In the genomic region with DNA sequence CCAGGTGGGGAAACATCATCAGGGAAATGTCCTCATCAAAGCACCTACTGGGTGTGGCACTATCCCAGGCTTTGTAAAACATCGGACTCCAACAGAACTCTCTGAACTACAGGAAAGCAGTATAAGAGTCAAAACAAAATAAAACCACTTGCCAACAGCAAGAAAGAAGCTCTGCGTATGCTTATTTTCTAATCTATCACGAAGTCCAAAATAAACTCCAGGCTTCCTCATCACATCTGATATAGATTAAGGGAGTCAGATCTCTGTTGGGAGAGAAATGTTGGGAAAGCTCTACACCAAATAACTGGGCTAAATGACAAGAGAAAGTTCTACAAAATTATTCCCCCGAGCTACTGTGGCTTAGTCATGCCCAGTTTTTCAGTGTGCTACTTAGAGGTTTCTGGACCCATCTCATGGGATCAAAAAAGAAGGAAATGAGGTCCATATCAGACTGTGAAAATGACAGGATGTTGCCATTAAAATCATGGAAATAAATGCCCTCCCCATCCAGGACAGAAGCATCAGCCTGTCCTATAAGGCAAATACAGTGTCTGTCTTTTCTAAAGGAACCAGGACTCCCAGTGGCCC, we compare ENCODE assay signal across 19 cellular contexts.
DNase-seq lines count a peak whose midpoint lies in the region; ATAC-seq, FAIRE-seq and TF ChIP-seq lines count a peak whose summit lies in the region.
"Had no signal": no experiment of that assay in that cellular context is flagged by ENCODE, and none has a peak within 500 bp of the region (broad histone marks: within the 10 kb centered on the region; RNA-seq: fewer than 3 reads in every experiment).

No MANE protein-coding gene starts in this region.

- TF ChIP-seq CTCF in gastroesophageal sphincter (IDR thresholded peaks at IDR 0.05) (no peak), pancreas (IDR thresholded peaks at IDR 0.05) (no peak)

- H3K36me3 Mint-ChIP-seq in CD4-positive, alpha-beta memory T cell, result no peaks in the 10 kb centered on the region
- H3K36me3 Mint-ChIP-seq: naive thymus-derived CD8-positive, alpha-beta T cell had no signal

- peak overlapping the region in 3 of 4 donors; percentile 8 to 33 (median 20) for H3K27ac ChIP-seq in gastroesophageal sphincter
- no peak overlapping the region for H3K27ac ChIP-seq in pancreas
- no peak overlapping the region for H3K27ac ChIP-seq in CD4-positive, alpha-beta memory T cell (ENCODE audit: low read depth, low read length)
- H3K27ac ChIP-seq: A549, right lobe of liver had no signal

- intact Hi-C loops in pancreas (cut with DNase I), result no loop called here
- intact Hi-C loops in CD4-positive, alpha-beta memory T cell (cut with micrococcal nuclease), result no loop called here

- no peak overlapping the region for H3K27ac Mint-ChIP-seq in CD4-positive, alpha-beta memory T cell
- H3K27ac Mint-ChIP-seq: naive thymus-derived CD8-positive, alpha-beta T cell; stimulated activated naive CD8-positive, alpha-beta T cell treated with anti-CD3 and anti-CD28 coated beads, Interleukin-15, Interleukin-2, amounts not matched to agents 100 ng/mL and 50 ng/mL, for 24 hours; T-helper 17 cell had no signal

- H3K4me1 ChIP-seq in adipocyte (ENCODE audit: control insufficient read depth, insufficient read depth, low read length) (peaks cover 30% of the 10 kb centered on the region), gastroesophageal sphincter (peaks cover 0 to 13% (median 4%) of the 10 kb centered on the region in 3 donors), pancreas (peaks cover 0 to 6% (median 5%) of the 10 kb centered on the region in 3 donors)
- H3K4me1 ChIP-seq in CD4-positive, alpha-beta memory T cell (ENCODE audit: insufficient read depth, low read length), result no peaks in the 10 kb centered on the region
- H3K4me1 ChIP-seq: right lobe of liver had no signal

- H3K9me3 ChIP-seq in adipocyte (ENCODE audit: control insufficient read depth, low read length) (no peaks in the 10 kb centered on the region), gastroesophageal sphincter (no peaks in the 10 kb centered on the region), pancreas (no peaks in the 10 kb centered on the region)
- no peaks in the 10 kb centered on the region for H3K9me3 ChIP-seq in CD4-positive, alpha-beta memory T cell (ENCODE audit: control insufficient read depth in 1 of 2, low read length in 2 of 2)
- H3K9me3 ChIP-seq: A549, right lobe of liver had no signal

- H3K36me3 ChIP-seq in adipocyte (ENCODE audit: control insufficient read depth, insufficient read depth, low read length, severe bottlenecking), result no peaks in the 10 kb centered on the region
- H3K36me3 ChIP-seq in gastroesophageal sphincter, result no peaks in the 10 kb centered on the region
- H3K36me3 ChIP-seq in pancreas, result no peaks in the 10 kb centered on the region
- H3K36me3 ChIP-seq in CD4-positive, alpha-beta memory T cell (ENCODE audit: insufficient read depth, low read length), result no peaks in the 10 kb centered on the region
- H3K36me3 ChIP-seq: right lobe of liver had no signal

- CTCF ChIA-PET in CD4-positive, alpha-beta memory T cell (lab: Charles Lee; ENCODE audit: partially characterized antibody), result no interaction called here

- POLR2A ChIA-PET in CD4-positive, alpha-beta memory T cell (lab: Charles Lee; ENCODE audit: partially characterized antibody), result no interaction called here

- peak; percentile 82 for ATAC-seq in gastroesophageal sphincter
- peak in 3 of 4 donors; percentile 17 to 50 (median 48) for ATAC-seq in pancreas
- ATAC-seq in HG03442 (IDR thresholded peaks at IDR 0.05; ENCODE audit: unreplicated experiment), result no peak
- ATAC-seq: A549; naive thymus-derived CD8-positive, alpha-beta T cell; right lobe of liver; T-helper 17 cell had no signal

- 28 to 31% methylated on average over 3 to 4 of the region's 4 CpGs for WGBS in gastroesophageal sphincter (ENCODE audit: low coverage in 1 of 2), 2 donors
- whole genome bisulfite sequencing in pancreas, 2 donors, result 50 to 58% methylated on average over 4 of the region's 4 CpGs

- peaks cover 5 to 12% of the 10 kb centered on the region in 2 donors for H3K27me3 Mint-ChIP-seq in CD4-positive, alpha-beta memory T cell

- DNase-seq in AG08396 (ENCODE audit: low spot score) (peak; percentile 17), adipocyte (ENCODE audit: low read depth) (peak; percentile 92), pancreas (no peak), NCI-H2196 (lab: John Stamatoyannopoulos, UW; ENCODE audit: unreplicated experiment) (no peak), NCI-H524 (lab: John Stamatoyannopoulos, UW) (no peak)
- DNase-seq in CD4-positive, alpha-beta memory T cell, result no peak
- DNase-seq: activated CD4-positive, alpha-beta T cell treated with anti-CD3 and anti-CD28 coated beads for 1 hour; amniotic stem cell; head of caudate nucleus; naive thymus-derived CD8-positive, alpha-beta T cell; NCI-H187 treated with DMSO at 0.1 percent for 48 hours; NCI-H526; right lobe of liver; T-helper 17 cell had no signal

- no peak for FAIRE-seq in pancreas (lab: Jason Lieb, UNC)
- FAIRE-seq: A549, RCC 7860 had no signal

- H3K9me3 Mint-ChIP-seq in CD4-positive, alpha-beta memory T cell, result no peaks in the 10 kb centered on the region
- H3K9me3 Mint-ChIP-seq: naive thymus-derived CD8-positive, alpha-beta T cell; stimulated activated naive CD8-positive, alpha-beta T cell treated with anti-CD3 and anti-CD28 coated beads, Interleukin-15, Interleukin-2, amounts not matched to agents 100 ng/mL and 50 ng/mL, for 24 hours had no signal

- no peak overlapping the region for H3K4me3 Mint-ChIP-seq in CD4-positive, alpha-beta memory T cell
- H3K4me3 Mint-ChIP-seq: naive thymus-derived CD8-positive, alpha-beta T cell; stimulated activated naive CD8-positive, alpha-beta T cell treated with anti-CD3 and anti-CD28 coated beads, Interleukin-15, Interleukin-2, amounts not matched to agents 100 ng/mL and 50 ng/mL, for 24 hours; T-helper 17 cell had no signal

- H3K4me1 Mint-ChIP-seq in CD4-positive, alpha-beta memory T cell, result no peaks in the 10 kb centered on the region
- H3K4me1 Mint-ChIP-seq: naive thymus-derived CD8-positive, alpha-beta T cell; T-helper 17 cell had no signal

- H3K4me3 ChIP-seq in adipocyte (ENCODE audit: low read length) (peak overlapping the region; percentile 72), gastroesophageal sphincter (no peak overlapping the region), pancreas (no peak overlapping the region)
- no peak overlapping the region for H3K4me3 ChIP-seq in CD4-positive, alpha-beta memory T cell (ENCODE audit: low read length in 2 of 2)
- H3K4me3 ChIP-seq: A549, right lobe of liver had no signal

- peak overlapping the region; percentile 30 for H3K9ac ChIP-seq in adipocyte (ENCODE audit: low read length)

- no peak for TF ChIP-seq EP300 in gastroesophageal sphincter (IDR thresholded peaks at IDR 0.05)

- TF ChIP-seq POLR2A in gastroesophageal sphincter (IDR thresholded peaks at IDR 0.05), result no peak

- H3K27me3 ChIP-seq in adipocyte (replicated peaks; ENCODE audit: control insufficient read depth, insufficient read depth, low read length) (no peaks in the 10 kb centered on the region), gastroesophageal sphincter (no peaks in the 10 kb centered on the region), pancreas (no peaks in the 10 kb centered on the region)
- H3K27me3 ChIP-seq in CD4-positive, alpha-beta memory T cell (ENCODE audit: insufficient read depth, low read length), result no peaks in the 10 kb centered on the region
- H3K27me3 ChIP-seq: right lobe of liver had no signal

Comparison
In these comparisons a context has a peak if more than half of its experiments do, and no peak if none do; other contexts are left out.
1. DNase-seq: peak in AG08396 (single experiment) and adipocyte (single experiment); none in pancreas (0 of 6), NCI-H2196 (single experiment), NCI-H524 (0 of 2) and CD4-positive, alpha-beta memory T cell (0 of 5).
2. H3K27ac ChIP-seq: peak in gastroesophageal sphincter (3 of 4); none in pancreas (0 of 4) and CD4-positive, alpha-beta memory T cell (single experiment).